ENCODE assay signal across 1 cellular context in genomic region chr9:137095664-137096517, GRCh38.
TF ChIP-seq lines count a peak whose summit lies in the region.

No MANE protein-coding gene starts in this region.

TF ChIP-seq in K562, 482 proteins besides CTCF, POLR2A, EP300 and RAD21:
- TF ChIP-seq, protein P1, sequence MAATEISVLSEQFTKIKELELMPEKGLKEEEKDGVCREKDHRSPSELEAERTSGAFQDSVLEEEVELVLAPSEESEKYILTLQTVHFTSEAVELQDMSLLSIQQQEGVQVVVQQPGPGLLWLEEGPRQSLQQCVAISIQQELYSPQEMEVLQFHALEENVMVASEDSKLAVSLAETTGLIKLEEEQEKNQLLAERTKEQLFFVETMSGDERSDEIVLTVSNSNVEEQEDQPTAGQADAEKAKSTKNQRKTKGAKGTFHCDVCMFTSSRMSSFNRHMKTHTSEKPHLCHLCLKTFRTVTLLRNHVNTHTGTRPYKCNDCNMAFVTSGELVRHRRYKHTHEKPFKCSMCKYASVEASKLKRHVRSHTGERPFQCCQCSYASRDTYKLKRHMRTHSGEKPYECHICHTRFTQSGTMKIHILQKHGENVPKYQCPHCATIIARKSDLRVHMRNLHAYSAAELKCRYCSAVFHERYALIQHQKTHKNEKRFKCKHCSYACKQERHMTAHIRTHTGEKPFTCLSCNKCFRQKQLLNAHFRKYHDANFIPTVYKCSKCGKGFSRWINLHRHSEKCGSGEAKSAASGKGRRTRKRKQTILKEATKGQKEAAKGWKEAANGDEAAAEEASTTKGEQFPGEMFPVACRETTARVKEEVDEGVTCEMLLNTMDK (IDR thresholded peaks at IDR 0.05; ENCODE audit: borderline replicate concordance, insufficient read depth, low read depth, low read length, poor library complexity, severe bottlenecking) = peak; percentile 86
- TF ChIP-seq SMC3 (conservative IDR thresholded peaks at IDR 0.05; ENCODE audit: insufficient read depth, low read depth, low read length) (0 out of 2 replicates have a peak, but pooled peaks have one; percentile 10), PRMT5 (CRISPR knock-in tag; IDR thresholded peaks at IDR 0.05) (no peak)
